Comparison of ENCODE assay signal across 8 cellular contexts in genomic region chr12:108560752-108561719, GRCh38. TPM values are rescaled to one million over a fixed set of nuclear protein-coding genes. Genes with fewer than 3 reads are reported as not detected.
DNase-seq lines count a peak whose midpoint lies in the region; ATAC-seq and TF ChIP-seq lines count a peak whose summit lies in the region.

Gene SART3, minus strand, starts transcription at chr12:108561173. Its CDS starts 19 bp downstream, at chr12:108561154.

- H3K4me3 ChIP-seq in BJ (ENCODE audit: low read depth, low read length), result peak within 1 kb of the TSS; percentile 94

- H3K36me3 ChIP-seq in BJ (ENCODE audit: control insufficient read depth, insufficient read depth, low read length), result peaks cover 10% of the 10 kb centered on the region

- POLR2A ChIA-PET in BJ (lab: Charles Lee), result no interaction called here
- POLR2A ChIA-PET in activated CD4-positive, alpha-beta T cell treated with anti-CD3 and anti-CD28 coated beads, Interleukin-2, amount 10 ng/mL, durations not matched to agents 7 days and 5 days (lab: Charles Lee), result interaction anchor here (0.6 kb wide), 1 partner anchor 29 kb away, joined by 4 read pairs; no protein-coding TSS in a partner anchor

- peaks cover 69% of the 10 kb centered on the region for H3K4me1 Mint-ChIP-seq in activated CD4-positive, alpha-beta T cell treated with anti-CD3 and anti-CD28 coated beads, Interleukin-2, amount 10 ng/mL, durations not matched to agents 7 days and 5 days

- peak within 1 kb of the TSS; percentile 99 for H3K27ac Mint-ChIP-seq in activated CD4-positive, alpha-beta T cell treated with anti-CD3 and anti-CD28 coated beads, Interleukin-2, amount 10 ng/mL, durations not matched to agents 7 days and 5 days

- no peak for TF ChIP-seq CTCF in BJ (IDR thresholded peaks at IDR 0.05; ENCODE audit: insufficient read depth, low read depth, low read length)

- no peaks in the 10 kb centered on the region for H3K27me3 ChIP-seq in BJ (ENCODE audit: control insufficient read depth, insufficient read depth, low read length)

- no peaks in the 10 kb centered on the region for H3K9me3 Mint-ChIP-seq in activated CD4-positive, alpha-beta T cell treated with anti-CD3 and anti-CD28 coated beads, Interleukin-2, amount 10 ng/mL, durations not matched to agents 7 days and 5 days

- no peaks in the 10 kb centered on the region for H3K27me3 Mint-ChIP-seq in activated CD4-positive, alpha-beta T cell treated with anti-CD3 and anti-CD28 coated beads, Interleukin-2, amount 10 ng/mL, durations not matched to agents 7 days and 5 days

- H3K36me3 Mint-ChIP-seq in activated CD4-positive, alpha-beta T cell treated with anti-CD3 and anti-CD28 coated beads, Interleukin-2, amount 10 ng/mL, durations not matched to agents 7 days and 5 days (ENCODE audit: low read depth), result peaks cover 21% of the 10 kb centered on the region

- ATAC-seq in HG03457 (IDR thresholded peaks at IDR 0.05; ENCODE audit: unreplicated experiment), result peak; percentile 26

- CTCF ChIA-PET in BJ (lab: Yijun Ruan, JAX), result interaction anchor here (2.0 to 19.7 kb wide), 2 partner anchors 48 to 57 kb away, joined by 5 to 460 read pairs; no protein-coding TSS in a partner anchor
- CTCF ChIA-PET in activated CD4-positive, alpha-beta T cell treated with anti-CD3 and anti-CD28 coated beads, Interleukin-2, amount 10 ng/mL, durations not matched to agents 7 days and 5 days (lab: Charles Lee), result interaction anchor here (0.6 to 11.9 kb wide), 9 partner anchors 11 to 540 kb away, joined by 3 to 105 read pairs (median 4); no protein-coding TSS in a partner anchor

- DNase-seq in BJ (ENCODE audit: low read depth), result no peak
- peak; percentile 55 for DNase-seq in GM19240 (ENCODE audit: insufficient read length, low spot score)
- peak; percentile 90 for DNase-seq in NCI-H526 treated with DMSO at 0.1 percent for 48 hours (lab: John Stamatoyannopoulos, UW)
- DNase-seq in activated CD4-positive, alpha-beta T cell treated with anti-CD3 and anti-CD28 coated beads, Interleukin-2, amount 10 ng/mL, durations not matched to agents 7 days and 5 days, result peak; percentile 85
- peak; percentile 90 for DNase-seq in dedifferentiated amniotic fluid mesenchymal stem cell (ENCODE audit: extremely low spot score)
- DNase-seq in left kidney (ENCODE audit: low read depth, low spot score), result peak; percentile 96
- DNase-seq in stimulated activated CD4-positive, alpha-beta T cell treated with anti-CD3 and anti-CD28 coated beads, Interleukin-1b, Interleukin-23, amount 100 ng/mL, for 48 hours, result peak; percentile 79

- peak within 1 kb of the TSS; percentile 100 for H3K4me3 Mint-ChIP-seq in activated CD4-positive, alpha-beta T cell treated with anti-CD3 and anti-CD28 coated beads, Interleukin-2, amount 10 ng/mL, durations not matched to agents 7 days and 5 days

RNA-seq across cellular contexts. Expression of gene SART3, which starts in this region (rescaled TPM):
- polyA plus RNA-seq in BJ (2011; rRNA removed), result 23.1 and 27.5 TPM in 2 replicates
- polyA minus RNA-seq in BJ (2011; rRNA and poly(A)+ RNA removed), result 20.4 and 26.9 TPM in 2 replicates
- 10 to 100 TPM; 63.0 to 72.6 TPM for total RNA-seq in activated CD4-positive, alpha-beta T cell treated with anti-CD3 and anti-CD28 coated beads, Interleukin-2, amount 10 ng/mL, durations not matched to agents 7 days and 5 days
